Comparison of ENCODE assay signal across 10 cellular contexts in genomic region chr11:119432484-119433368, GRCh38. TPM values are rescaled to one million over a fixed set of nuclear protein-coding genes. Genes with fewer than 3 reads are reported as not detected.
DNase-seq lines count a peak whose midpoint lies in the region; ATAC-seq lines count a peak whose summit lies in the region.
"Had no signal": no experiment of that assay in that cellular context is flagged by ENCODE, and none has a peak within 500 bp of the region (broad histone marks: within the 10 kb centered on the region; RNA-seq: fewer than 3 reads in every experiment).

No MANE protein-coding gene starts in this region.

- H3K27me3 ChIP-seq in SJSA1 (replicated peaks) (no peaks in the 10 kb centered on the region), rectal smooth muscle tissue (ENCODE audit: control insufficient read depth, insufficient read depth, low read length) (peaks cover 3% of the 10 kb centered on the region)

- no peaks in the 10 kb centered on the region for H3K36me3 ChIP-seq in SJSA1
- no peaks in the 10 kb centered on the region for H3K36me3 ChIP-seq in rectal smooth muscle tissue (ENCODE audit: control insufficient read depth, insufficient read depth, low read length)

- DNase-seq in EH (ENCODE audit: low read depth): peak; percentile 84
- peak; percentile 56 to 77 for DNase-seq in SJSA1 (ENCODE audit: low read depth in 1 of 2, low spot score in 2 of 2)
- peak; percentile 90 for DNase-seq in fibroblast of the conjunctiva (ENCODE audit: low read depth)
- DNase-seq in SIG-M5 treated with dmso at 0.1 percent for 504 hours (lab: John Stamatoyannopoulos, UW; ENCODE audit: unreplicated experiment): no peak
- no peak for DNase-seq in left lobe of liver (ENCODE audit: low spot score)
- DNase-seq: OCI-M1 had no signal

- peak overlapping the region; percentile 85 for H3K27ac ChIP-seq in SJSA1
- peak overlapping the region; percentile 2 for H3K27ac ChIP-seq in rectal smooth muscle tissue (ENCODE audit: low read depth, low read length)

- H3K4me3 ChIP-seq in SJSA1 (no peak overlapping the region; the same call in 1 of the 2 replicates), rectal smooth muscle tissue (ENCODE audit: low read length) (peak overlapping the region; percentile 38)

- no peaks in the 10 kb centered on the region for H3K9me3 ChIP-seq in SJSA1 (replicated peaks)

- no peak for ATAC-seq in HG02970 (IDR thresholded peaks at IDR 0.05; ENCODE audit: low FRiP score, unreplicated experiment)
- no peak for ATAC-seq in left lobe of liver
- no peak for ATAC-seq in HG03378 (IDR thresholded peaks at IDR 0.05; ENCODE audit: unreplicated experiment)
- ATAC-seq: stimulated activated effector memory CD8-positive, alpha-beta T cell treated with anti-CD3 and anti-CD28 coated beads, Interleukin-12 subunit alpha, Interleukin-12 subunit beta, amount 100 ng/mL, for 72 hours had no signal

- H3K9ac ChIP-seq in rectal smooth muscle tissue (ENCODE audit: low read length): no peak overlapping the region

- peaks cover 16% of the 10 kb centered on the region for H3K4me1 ChIP-seq in SJSA1 (replicated peaks)
- peaks cover 4% of the 10 kb centered on the region for H3K4me1 ChIP-seq in rectal smooth muscle tissue (ENCODE audit: control insufficient read depth, insufficient read depth, low read length)

RNA-seq across cellular contexts. Expression of gene THY1, which starts 9.8 kb away (rescaled TPM):
- 7.4 and 51.6 TPM in 2 replicates for total RNA-seq in SJSA1 (2014; rRNA removed; shearing (Covaris generic))
- 0.96 TPM for total RNA-seq in left lobe of liver

RNA-seq across cellular contexts. Expression of gene USP2, which starts 51.2 kb away (rescaled TPM):
- 0.21 TPM in 1 of 2 replicates, not detected in the other for total RNA-seq in SJSA1 (2014; rRNA removed; shearing (Covaris generic))
- total RNA-seq in left lobe of liver: 10.9 TPM

Comparison
In these comparisons a context has a peak if more than half of its experiments do, and no peak if none do; other contexts are left out.
1. DNase-seq: peak in EH (single experiment), SJSA1 (2 of 2) and fibroblast of the conjunctiva (single experiment); none in SIG-M5 treated with dmso at 0.1 percent for 504 hours (single experiment) and left lobe of liver (single experiment).